In genomic region chr1:166910396-166910994, GRCh38 we compare ENCODE assay signal across 1 cellular context.
TF ChIP-seq lines count a peak whose summit lies in the region.

No MANE protein-coding gene starts in this region.

TF ChIP-seq in HepG2, 621 proteins besides CTCF, POLR2A, EP300 and RAD21 (continued from another document):
- TF ChIP-seq FOSL2 (CRISPR knock-in tag; IDR thresholded peaks at IDR 0.05), result peak; percentile 92
- no peak for TF ChIP-seq ZNF10 (CRISPR knock-in tag; IDR thresholded peaks at IDR 0.05; ENCODE audit: borderline replicate concordance, low read depth)
- no peak for TF ChIP-seq ZBTB39 (CRISPR knock-in tag; IDR thresholded peaks at IDR 0.05)
- 0 out of 2 replicates have a peak, but pooled peaks have one; percentile 35 for TF ChIP-seq ARID3A (IDR thresholded peaks at IDR 0.05; ENCODE audit: low read depth, low read length)
- TF ChIP-seq ZBTB8A (CRISPR knock-in tag; IDR thresholded peaks at IDR 0.05; ENCODE audit: borderline replicate concordance, low read depth), result no peak
- TF ChIP-seq CENPT (CRISPR knock-in tag; IDR thresholded peaks at IDR 0.05; ENCODE audit: low read depth), result no peak
